Comparison of ENCODE assay signal across 22 cellular contexts in genomic region chr16:54783226-54783625, GRCh38.
"Had no signal": no experiment of that assay in that cellular context is flagged by ENCODE, and none has a peak within 500 bp of the region (broad histone marks: within the 10 kb centered on the region; RNA-seq: fewer than 3 reads in every experiment).

No MANE protein-coding gene starts in this region.

- H3K9ac ChIP-seq: SK-N-SH had no signal

- H3K36me3 ChIP-seq: MG63 had no signal

- H3K9me3 ChIP-seq: SK-N-SH had no signal

- H3K4me2 ChIP-seq: SK-N-SH had no signal

- DNase-seq: KBM-7; MG63; NCI-H1092; NCI-H1105 treated with DMSO at 0.1 percent for 48 hours; NCI-H1417 treated with DMSO at 0.1 percent for 48 hours; NCI-H146; NCI-H187; NCI-H2029; NCI-H2081 treated with DMSO at 0.1 percent for 48 hours; NCI-H2171; NCI-H226; NCI-H446; NCI-H510A; NCI-H524 treated with DMSO at 0.1 percent for 48 hours; NCI-H69; NCI-H774; NK-92 treated with Interleukin-12 subunit alpha and Interleukin-12 subunit beta, amount 100 ng/mL, for 24 hours; PC-3; SHP77; SK-N-SH had no signal

- H3K27ac ChIP-seq: RWPE1 had no signal

- H3K4me3 ChIP-seq: MG63 had no signal

- ATAC-seq: Panc1, PC-3 had no signal
